8 cellular contexts compared by ENCODE assay signal in genomic region chrX:15146515-15146914, GRCh38.
DNase-seq lines count a peak whose midpoint lies in the region; ATAC-seq, FAIRE-seq and TF ChIP-seq lines count a peak whose summit lies in the region.

No MANE protein-coding gene starts in this region.

- peak; percentile 55; the same call in 1 of the 2 replicates for TF ChIP-seq CTCF in LNCAP (IDR thresholded peaks at IDR 0.05)
- TF ChIP-seq CTCF in astrocyte of the cerebellum (IDR thresholded peaks at IDR 0.05; ENCODE audit: low read depth, low read length, missing control alignments), result peak; percentile 40

- in situ Hi-C loops in astrocyte of the cerebellum (cut with HindIII; ENCODE audit: low sequenced_read_pairs), result no loop called here

- peak; percentile 24 for DNase-seq in EH (ENCODE audit: low read depth)
- no peak for DNase-seq in astrocyte of the cerebellum (ENCODE audit: low read depth)
- peak; percentile 0 for DNase-seq in midbrain (lab: John Stamatoyannopoulos, UW)
- no peak for DNase-seq in H54 (ENCODE audit: insufficient read length, low spot score)

- ATAC-seq in HG03139 (IDR thresholded peaks at IDR 0.05; ENCODE audit: unreplicated experiment) (no peak), GM21717 (IDR thresholded peaks at IDR 0.05; ENCODE audit: unreplicated experiment) (no peak), GM21381 (IDR thresholded peaks at IDR 0.05; ENCODE audit: unreplicated experiment) (no peak)

- TF ChIP-seq POLR2A in H54 (IDR thresholded peaks at IDR 0.05; ENCODE audit: low read depth, low read length), result no peak

- no peak for FAIRE-seq in H54 (lab: Jason Lieb, UNC)

- H3K4me3 ChIP-seq in astrocyte of the cerebellum (ENCODE audit: low read depth, low read length), result no peak overlapping the region

Comparison
In these comparisons a context has a peak if more than half of its experiments do, and no peak if none do; other contexts are left out.
1. DNase-seq: peak in EH (single experiment) and midbrain (single experiment); none in astrocyte of the cerebellum (single experiment) and H54 (single experiment).